ENCODE assay signal across 19 cellular contexts in the genomic region with DNA sequence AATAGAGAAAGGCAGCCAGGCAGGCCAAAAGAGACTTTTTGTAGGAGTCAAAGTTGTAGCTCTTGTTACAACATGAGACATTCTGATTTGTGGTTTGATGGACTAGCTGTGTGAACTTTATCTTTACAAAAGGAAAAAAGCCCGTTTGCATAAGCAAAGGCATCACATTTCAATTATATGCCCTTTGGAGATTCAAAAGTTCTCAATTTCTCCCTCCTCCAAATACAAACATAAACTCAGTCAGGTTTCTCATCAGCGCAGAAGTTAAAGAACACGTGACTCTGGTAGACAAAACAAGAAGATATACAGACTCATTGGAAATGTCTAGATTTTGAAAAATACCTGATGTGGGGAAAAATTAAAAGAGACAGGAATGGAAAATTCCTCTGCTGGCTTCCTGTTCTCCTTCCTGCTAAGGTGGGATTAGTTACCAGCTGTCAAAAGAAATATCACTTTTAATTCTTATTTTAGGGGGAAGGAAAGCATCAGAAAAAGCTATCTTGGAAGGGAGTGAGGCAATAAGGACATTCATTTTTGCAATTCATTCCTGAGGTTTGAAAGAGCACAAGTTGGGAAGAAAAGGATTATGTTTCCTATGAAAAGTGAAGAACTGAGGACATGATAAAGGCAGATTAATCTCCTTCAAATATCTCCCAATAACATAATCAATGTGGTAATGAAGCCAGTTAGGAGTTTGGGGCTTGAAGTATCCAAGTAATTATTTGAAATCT. TPM values are rescaled to one million over a fixed set of nuclear protein-coding genes. Genes with fewer than 3 reads are reported as not detected.
"Had no signal": no experiment of that assay in that cellular context is flagged by ENCODE, and none has a peak within 500 bp of the region (broad histone marks: within the 10 kb centered on the region; RNA-seq: fewer than 3 reads in every experiment).

No MANE protein-coding gene starts in this region.

- H3K27ac ChIP-seq: ascending aorta, coronary artery, psoas muscle, sigmoid colon, upper lobe of right lung had no signal

- H3K27me3 ChIP-seq: ascending aorta, sigmoid colon, upper lobe of right lung had no signal

- H3K4me3 ChIP-seq: ascending aorta, coronary artery, mucosa of descending colon, psoas muscle, sigmoid colon, upper lobe of right lung had no signal

- DNase-seq: activated CD4-positive, alpha-beta T cell treated with anti-CD3 and anti-CD28 coated beads, Interleukin-2, amount 50 U/mL, for 48 hours; activated CD4-positive, CD25-positive, alpha-beta regulatory T cell treated with anti-CD3 and anti-CD28 coated beads, Interleukin-2, amount 50 U/mL, for 72 hours; activated gamma-delta T cell treated with Interleukin-2 at 50 U/mL for 16 hours; activated naive CD8-positive, alpha-beta T cell treated with anti-CD3 and anti-CD28 coated beads, Interleukin-2, amount 10 ng/mL, durations not matched to agents 7 days and 5 days; activated T-cell treated with anti-CD3 and anti-CD28 coated beads, Interleukin-2, amount 50 U/mL, for 72 hours; caudate nucleus; effector CD8-positive, alpha-beta T cell; left cardiac atrium; mucosa of descending colon; natural killer cell; occipital lobe; psoas muscle; sigmoid colon; stimulated activated CD4-positive, alpha-beta T cell treated with anti-CD3 and anti-CD28 coated beads, Interleukin-12 subunit alpha, Interleukin-12 subunit beta, amount 100 ng/mL, for 4 hours; stimulated activated naive CD8-positive, alpha-beta T cell treated with anti-CD3 and anti-CD28 coated beads, Interleukin-15, Interleukin-2, amounts not matched to agents 100 U/mL and 50 U/mL, for 24 hours; upper lobe of right lung had no signal

- H3K9me3 ChIP-seq: ascending aorta, mucosa of descending colon, psoas muscle, sigmoid colon, upper lobe of right lung had no signal

- ATAC-seq: activated T-cell treated with anti-CD3 and anti-CD28 coated beads, Interleukin-2, amount 50 U/mL, for 72 hours; left cardiac atrium; mucosa of descending colon; natural killer cell; psoas muscle; stimulated activated naive CD8-positive, alpha-beta T cell treated with anti-CD3 and anti-CD28 coated beads, Interleukin-15, Interleukin-2, amounts not matched to agents 100 U/mL and 50 U/mL, for 24 hours; upper lobe of right lung had no signal

- H3K4me1 ChIP-seq: ascending aorta, psoas muscle, sigmoid colon, upper lobe of right lung had no signal

- H3K36me3 ChIP-seq: ascending aorta, sigmoid colon, upper lobe of right lung had no signal

RNA-seq across cellular contexts. Expression of a gene that starts 4.6 kb away (rescaled TPM):
- total RNA-seq: activated naive CD8-positive, alpha-beta T cell treated with anti-CD3 and anti-CD28 coated beads, Interleukin-2, amount 10 ng/mL, durations not matched to agents 7 days and 5 days; activated T-cell treated with anti-CD3 and anti-CD28 coated beads, Interleukin-2, amount 50 U/mL, for 72 hours; ascending aorta; left cardiac atrium; lung microvascular endothelial cell; natural killer cell; psoas muscle had no signal
